14 cellular contexts compared by ENCODE assay signal in genomic region chr7:20351901-20352300, GRCh38. TPM values are rescaled to one million over a fixed set of nuclear protein-coding genes. Genes with fewer than 3 reads are reported as not detected.
DNase-seq lines count a peak whose midpoint lies in the region; ATAC-seq and TF ChIP-seq lines count a peak whose summit lies in the region.
"Had no signal": no experiment of that assay in that cellular context is flagged by ENCODE, and none has a peak within 500 bp of the region (broad histone marks: within the 10 kb centered on the region; RNA-seq: fewer than 3 reads in every experiment).

No MANE protein-coding gene starts in this region.

- H3K79me2 ChIP-seq in mammary epithelial cell (ENCODE audit: insufficient read depth, low read length) = peaks cover 59% of the 10 kb centered on the region

- H2BK12ac ChIP-seq in mesenchymal stem cell (ENCODE audit: low read length in 2 of 2) = no peak overlapping the region

- H3K27ac ChIP-seq in mammary epithelial cell (ENCODE audit: insufficient read depth, low read depth, low read length) (peak overlapping the region; percentile 100), mesenchymal stem cell (ENCODE audit: low read length, poor library complexity, severe bottlenecking) (peak overlapping the region; percentile 85)
- H3K27ac ChIP-seq: HL-60 had no signal

- no peak overlapping the region for H3K4ac ChIP-seq in mesenchymal stem cell (ENCODE audit: low read depth in 1 of 2, low read length in 2 of 2)

- peaks cover 7% of the 10 kb centered on the region for H3K79me1 ChIP-seq in mesenchymal stem cell (replicated peaks; ENCODE audit: low read length, poor library complexity, severe bottlenecking)

- CTCF ChIA-PET in mammary epithelial cell (lab: Charles Lee; ENCODE audit: low non-redundant PET) = interaction anchor here (1.3 kb wide), 1 partner anchor 21 kb away, joined by 4 read pairs; the partner anchor contains the start of gene ITGB8
- CTCF ChIA-PET in activated naive CD4-positive, alpha-beta T cell treated with anti-CD3 and anti-CD28 coated beads, Interleukin-2, amount 10 ng/mL, durations not matched to agents 7 days and 5 days (lab: Charles Lee) = no interaction called here

- ATAC-seq in GM18519 (IDR thresholded peaks at IDR 0.05; ENCODE audit: low FRiP score, unreplicated experiment) = no peak
- ATAC-seq: naive thymus-derived CD8-positive, alpha-beta T cell had no signal

- WGBS in mammary epithelial cell (ENCODE audit: low coverage, missing lambda C conversion rate) = 13% methylated on average over 1 of the region's 1 CpG
- WGBS in mesenchymal stem cell = no CpG with 5 or more reads among the region's 1 CpG

- H2AK5ac ChIP-seq in mesenchymal stem cell (ENCODE audit: low read length, severe bottlenecking) = no peak overlapping the region

- no peaks in the 10 kb centered on the region for H3K4me1 Mint-ChIP-seq in activated naive CD4-positive, alpha-beta T cell treated with anti-CD3 and anti-CD28 coated beads, Interleukin-2, amount 10 ng/mL, durations not matched to agents 7 days and 5 days
- H3K4me1 Mint-ChIP-seq: naive thymus-derived CD8-positive, alpha-beta T cell had no signal

- H3K36me3 ChIP-seq in mammary epithelial cell (ENCODE audit: insufficient read depth, low read length) = peaks cover 1% of the 10 kb centered on the region
- H3K36me3 ChIP-seq in mesenchymal stem cell (ENCODE audit: control insufficient read depth in 1 of 2, insufficient read depth in 2 of 2, low read depth in 1 of 2, low read length in 2 of 2) = peaks cover 4% of the 10 kb centered on the region in 2 experiments

- TF ChIP-seq CTCF in LNCaP clone FGC (IDR thresholded peaks at IDR 0.05; ENCODE audit: control insufficient read depth, extremely low read depth, insufficient read depth) (no peak), mammary epithelial cell (conservative IDR thresholded peaks at IDR 0.05 in 1 of 2, IDR thresholded peaks at IDR 0.05 in 1 of 2; ENCODE audit: extremely low read depth in 1 of 2, insufficient read depth in 1 of 2, low read depth in 1 of 2, low read length in 2 of 2) (no peak)

- no peak overlapping the region for H2AFZ ChIP-seq in mammary epithelial cell (ENCODE audit: low read depth, low read length)
- H2AFZ ChIP-seq in mesenchymal stem cell (ENCODE audit: low read depth, low read length) = no peak overlapping the region

- H2BK15ac ChIP-seq in mesenchymal stem cell (ENCODE audit: low read depth, poor library complexity, severe bottlenecking) = no peak overlapping the region

- H3K9ac ChIP-seq in mammary epithelial cell (ENCODE audit: insufficient read depth, low read length) (peak overlapping the region; percentile 94), mesenchymal stem cell (ENCODE audit: low read length) (peak overlapping the region; percentile 57)

- no peak overlapping the region for H4K8ac ChIP-seq in mesenchymal stem cell (ENCODE audit: low read length)

- in situ Hi-C loops in mammary epithelial cell (cut with MboI; ENCODE audit: low sequenced_read_pairs in 2 of 2) = no loop called here

- H3K4me3 ChIP-seq in LNCaP clone FGC (ENCODE audit: low read depth, low read length) = no peak overlapping the region
- H3K4me3 ChIP-seq in mammary epithelial cell (replicated peaks in 1 of 3; ENCODE audit: insufficient read depth in 1 of 3, low read depth in 2 of 3, low read length in 3 of 3) = peak overlapping the region in 2 of 3 experiments; percentile 13 to 25
- H3K4me3 ChIP-seq in mesenchymal stem cell (ENCODE audit: insufficient read depth in 1 of 2, low read depth in 1 of 2, low read length in 2 of 2) = peak overlapping the region in 1 of 2 experiments; percentile 23

- no peak overlapping the region for H2BK120ac ChIP-seq in mesenchymal stem cell (ENCODE audit: low read depth, low read length)

- H3K14ac ChIP-seq in mesenchymal stem cell (ENCODE audit: low read length in 2 of 2) = no peak overlapping the region

- no peaks in the 10 kb centered on the region for H3K9me3 Mint-ChIP-seq in activated naive CD4-positive, alpha-beta T cell treated with anti-CD3 and anti-CD28 coated beads, Interleukin-2, amount 10 ng/mL, durations not matched to agents 7 days and 5 days
- H3K9me3 Mint-ChIP-seq: T-helper 2 cell treated with Interferon-gamma antibody and Interleukin-4, amounts not matched to agents 5 μg/mL and 100 μg/mL, for 36 hours had no signal

- peak overlapping the region; percentile 66 for H2BK5ac ChIP-seq in mesenchymal stem cell (ENCODE audit: low read depth, low read length, poor library complexity, severe bottlenecking)

- H3K27me3 ChIP-seq in mammary epithelial cell (ENCODE audit: insufficient read depth, low read length) = no peaks in the 10 kb centered on the region
- H3K27me3 ChIP-seq in mesenchymal stem cell (ENCODE audit: control insufficient read depth in 1 of 2, insufficient read depth in 1 of 2, low read length in 2 of 2) = no peaks in the 10 kb centered on the region

- H3K27ac Mint-ChIP-seq in activated naive CD4-positive, alpha-beta T cell treated with anti-CD3 and anti-CD28 coated beads, Interleukin-2, amount 10 ng/mL, durations not matched to agents 7 days and 5 days = no peak overlapping the region
- H3K27ac Mint-ChIP-seq: naive thymus-derived CD8-positive, alpha-beta T cell; T-helper 2 cell treated with Interferon-gamma antibody and Interleukin-4, amounts not matched to agents 5 μg/mL and 100 μg/mL, for 36 hours had no signal

- peak overlapping the region; percentile 82 for H3K4me2 ChIP-seq in mammary epithelial cell (ENCODE audit: insufficient read depth, low read depth, low read length)
- H3K4me2 ChIP-seq in mesenchymal stem cell (ENCODE audit: low read length, poor library complexity, severe bottlenecking) = peak overlapping the region; percentile 53

- no peak overlapping the region for H3K23ac ChIP-seq in mesenchymal stem cell (ENCODE audit: low read length in 2 of 2)

- dilution Hi-C loops in mammary epithelial cell (cut with HindIII; ENCODE audit: low sequenced_read_pairs) = no loop called here

- intact Hi-C loops in mammary epithelial cell (cut with micrococcal nuclease) = loop anchor here (5.0 kb wide), 1 partner anchor 45 kb away; no protein-coding TSS in a partner anchor
- intact Hi-C loops in posterior cingulate gyrus (cut with DNase I) = no loop called here

- H3K27me3 Mint-ChIP-seq in activated naive CD4-positive, alpha-beta T cell treated with anti-CD3 and anti-CD28 coated beads, Interleukin-2, amount 10 ng/mL, durations not matched to agents 7 days and 5 days = no peaks in the 10 kb centered on the region

- no peak overlapping the region for H3K18ac ChIP-seq in mesenchymal stem cell (ENCODE audit: low read depth in 1 of 2, low read length in 2 of 2)

- no peaks in the 10 kb centered on the region for H3K36me3 Mint-ChIP-seq in activated naive CD4-positive, alpha-beta T cell treated with anti-CD3 and anti-CD28 coated beads, Interleukin-2, amount 10 ng/mL, durations not matched to agents 7 days and 5 days
- H3K36me3 Mint-ChIP-seq: naive thymus-derived CD8-positive, alpha-beta T cell had no signal

- no peak overlapping the region for H3K4me3 Mint-ChIP-seq in activated naive CD4-positive, alpha-beta T cell treated with anti-CD3 and anti-CD28 coated beads, Interleukin-2, amount 10 ng/mL, durations not matched to agents 7 days and 5 days
- H3K4me3 Mint-ChIP-seq: naive thymus-derived CD8-positive, alpha-beta T cell; T-helper 2 cell treated with Interferon-gamma antibody and Interleukin-4, amounts not matched to agents 5 μg/mL and 100 μg/mL, for 36 hours had no signal

- H3K9me3 ChIP-seq in mammary epithelial cell (replicated peaks; ENCODE audit: insufficient read depth, low read length) (no peaks in the 10 kb centered on the region), mesenchymal stem cell (ENCODE audit: control insufficient read depth, low read length) (no peaks in the 10 kb centered on the region)

- no TSS peak for BruUV-seq in mammary epithelial cell (replicated peaks; lab: Mats Ljungman, UMichigan)

- no peak overlapping the region for H4K91ac ChIP-seq in mesenchymal stem cell (ENCODE audit: low read length)

- H3K4me1 ChIP-seq in mammary epithelial cell (ENCODE audit: insufficient read depth, low read length) = peaks cover 47% of the 10 kb centered on the region
- peaks cover 2% of the 10 kb centered on the region for H3K4me1 ChIP-seq in mesenchymal stem cell (ENCODE audit: control insufficient read depth, insufficient read depth, low read depth, low read length)

- DNase-seq in AG08395 (ENCODE audit: low spot score) (peak; percentile 48), LNCaP clone FGC (ENCODE audit: low read depth) (peak; percentile 69), mammary epithelial cell (peak; percentile 72), mesenchymal stem cell (no peak), posterior cingulate gyrus (no peak)
- DNase-seq in activated naive CD4-positive, alpha-beta T cell treated with anti-CD3 and anti-CD28 coated beads, Interleukin-2, amount 10 ng/mL, durations not matched to agents 7 days and 5 days = no peak
- no peak for DNase-seq in activated CD4-positive, alpha-beta T cell treated with anti-CD3 and anti-CD28 coated beads for 4 hours
- DNase-seq: ACHN; DMS79; naive thymus-derived CD8-positive, alpha-beta T cell; stimulated activated naive CD4-positive, alpha-beta T cell had no signal

- H4K20me1 ChIP-seq in mammary epithelial cell (ENCODE audit: insufficient read depth, low read length) = no peaks in the 10 kb centered on the region

RNA-seq across cellular contexts. Expression of gene ITGB8, which starts 21.2 kb away (rescaled TPM):
- 100 to 1,000 TPM in 1 of 2 donors, 10 to 100 TPM in 1; 41.9 to 221 TPM for total RNA-seq in mammary epithelial cell
- 32.3 TPM for polyA plus RNA-seq in mammary epithelial cell
- polyA minus RNA-seq in mammary epithelial cell = 48.6 TPM
- 0.25 TPM for polyA plus RNA-seq in mesenchymal stem cell (2013, experiment 1 of 2)
- 0.30 TPM for polyA plus RNA-seq in mesenchymal stem cell (2013, experiment 2 of 2)
- total RNA-seq: naive thymus-derived CD8-positive, alpha-beta T cell had no signal
- polyA plus RNA-seq: naive thymus-derived CD8-positive, alpha-beta T cell had no signal

Comparison
In these comparisons a context has a peak if more than half of its experiments do, and no peak if none do; other contexts are left out.
1. DNase-seq: peak in AG08395 (single experiment), LNCaP clone FGC (single experiment) and mammary epithelial cell (single experiment); none in mesenchymal stem cell (single experiment), activated naive CD4-positive, alpha-beta T cell treated with anti-CD3 and anti-CD28 coated beads, Interleukin-2, amount 10 ng/mL, durations not matched to agents 7 days and 5 days (single experiment), activated CD4-positive, alpha-beta T cell treated with anti-CD3 and anti-CD28 coated beads for 4 hours (0 of 2) and posterior cingulate gyrus (0 of 10).